8 cellular contexts compared by ENCODE assay signal in the genomic region with DNA sequence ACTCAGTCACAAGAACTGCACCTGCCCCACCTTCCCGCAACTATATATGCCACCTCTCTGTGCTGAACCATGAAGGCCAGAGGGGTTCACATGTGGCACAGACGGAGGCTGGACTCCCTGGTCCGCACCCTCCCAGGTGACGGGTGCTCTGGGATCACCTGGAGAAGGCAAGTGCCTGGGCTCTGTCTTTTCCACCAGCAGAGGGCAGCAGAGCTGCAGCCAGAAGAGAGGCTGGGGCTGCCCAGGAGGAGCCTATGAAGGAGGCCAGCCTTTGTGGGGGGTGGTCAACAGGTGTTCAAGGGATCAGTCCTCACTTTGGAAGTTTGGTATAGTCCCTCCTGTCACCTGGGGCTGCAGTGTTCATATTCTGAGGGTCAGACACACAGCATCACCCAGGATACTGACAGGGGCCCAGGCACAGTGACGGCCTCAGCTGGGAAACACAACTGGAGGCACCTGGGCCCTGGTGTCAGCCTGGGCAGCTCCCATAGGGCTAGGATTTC. TPM values are rescaled to one million over a fixed set of nuclear protein-coding genes. Genes with fewer than 3 reads are reported as not detected.
DNase-seq lines count a peak whose midpoint lies in the region; ATAC-seq, FAIRE-seq and TF ChIP-seq lines count a peak whose summit lies in the region.

No MANE protein-coding gene starts in this region.

- no peak for TF ChIP-seq POLR2A in GM18505 (IDR thresholded peaks at IDR 0.05; ENCODE audit: borderline replicate concordance, extremely low read depth, insufficient read depth, insufficient read length)

- DNase-seq in DMS53 treated with DMSO at 0.1 percent for 48 hours (lab: John Stamatoyannopoulos, UW; ENCODE audit: unreplicated experiment) (peak; percentile 6), LHCN-M2 (ENCODE audit: low read depth) (peak; percentile 14), WERI-Rb-1 (peak; percentile 83), bronchial epithelial cell (ENCODE audit: low read depth) (peak; percentile 48), kidney tubule cell (ENCODE audit: low spot score) (peak; percentile 63)
- peak; percentile 66 for DNase-seq in stimulated activated CD4-positive, alpha-beta T cell treated with anti-CD3 and anti-CD28 coated beads, Interleukin-4, amount 100 ng/mL, for 1 hour

- H3K4me3 ChIP-seq in WERI-Rb-1 (ENCODE audit: low read depth, low read length) (no peak overlapping the region), bronchial epithelial cell (ENCODE audit: low read depth, low read length) (no peak overlapping the region)

- ATAC-seq in GM18505 (IDR thresholded peaks at IDR 0.05; ENCODE audit: unreplicated experiment) (no peak), HG03439 (IDR thresholded peaks at IDR 0.05; ENCODE audit: unreplicated experiment) (no peak)

- H3K36me3 ChIP-seq in WERI-Rb-1: no peaks in the 10 kb centered on the region
- H3K36me3 ChIP-seq in bronchial epithelial cell (ENCODE audit: control insufficient read depth, insufficient read depth, low read length): no peaks in the 10 kb centered on the region

- no peak overlapping the region for H3K27ac ChIP-seq in WERI-Rb-1

- TF ChIP-seq CTCF in WERI-Rb-1 (IDR thresholded peaks at IDR 0.05; ENCODE audit: low read depth, low read length) (peak; percentile 94), bronchial epithelial cell (IDR thresholded peaks at IDR 0.05; ENCODE audit: insufficient read depth, low read length, severe bottlenecking) (peak; percentile 96)

- no peaks in the 10 kb centered on the region for H3K9me3 ChIP-seq in WERI-Rb-1 (ENCODE audit: severe bottlenecking)

- no peaks in the 10 kb centered on the region for H3K27me3 ChIP-seq in WERI-Rb-1 (ENCODE audit: insufficient read depth, low read depth, severe bottlenecking)
- no peaks in the 10 kb centered on the region for H3K27me3 ChIP-seq in bronchial epithelial cell (ENCODE audit: control insufficient read depth, insufficient read depth, low read length)

- FAIRE-seq in bronchial epithelial cell (lab: Jason Lieb, UNC): no peak

RNA-seq across cellular contexts. Expression of gene IGLL5, which starts 39.2 kb away (rescaled TPM):
- not detected in 2 replicates for total RNA-seq in LHCN-M2 (2014; rRNA removed)
- polyA plus RNA-seq in LHCN-M2 (2012): not detected
- not detected in 2 replicates for total RNA-seq in bronchial epithelial cell

Comparison
In these comparisons a context has a peak if more than half of its experiments do, and no peak if none do; other contexts are left out.
1. DNase-seq: peak in every context shown above with its lines; median percentile 83 in WERI-Rb-1; 66 in stimulated activated CD4-positive, alpha-beta T cell treated with anti-CD3 and anti-CD28 coated beads, Interleukin-4, amount 100 ng/mL, for 1 hour; 63 in kidney tubule cell; 48 in bronchial epithelial cell; 14 in LHCN-M2; 6 in DMS53 treated with DMSO at 0.1 percent for 48 hours.